21 cellular contexts compared by ENCODE assay signal in genomic region chr22:48277868-48278581, GRCh38.
DNase-seq lines count a peak whose midpoint lies in the region; ATAC-seq, FAIRE-seq and TF ChIP-seq lines count a peak whose summit lies in the region.
"Had no signal": no experiment of that assay in that cellular context is flagged by ENCODE, and none has a peak within 500 bp of the region (broad histone marks: within the 10 kb centered on the region; RNA-seq: fewer than 3 reads in every experiment).

No MANE protein-coding gene starts in this region.

- TF ChIP-seq CTCF in kidney (IDR thresholded peaks at IDR 0.05; ENCODE audit: borderline replicate concordance, extremely low read depth, insufficient read depth) (no peak), testis (IDR thresholded peaks at IDR 0.05) (no peak)

- no peaks in the 10 kb centered on the region for H3K27me3 ChIP-seq in testis

- no peak for TF ChIP-seq POLR2A in testis (IDR thresholded peaks at IDR 0.05)

- FAIRE-seq in kidney (lab: Jason Lieb, UNC), result no peak

- intact Hi-C loops in kidney (cut with DNase I), result no loop called here
- intact Hi-C loops in testis (cut with DNase I; ENCODE audit: low total_unique reads), result no loop called here

- no peak for ATAC-seq in HG03439 (IDR thresholded peaks at IDR 0.05; ENCODE audit: unreplicated experiment)
- ATAC-seq: PC-3 had no signal

- no peaks in the 10 kb centered on the region for H3K36me3 ChIP-seq in kidney (ENCODE audit: control insufficient read depth in 1 of 2, insufficient read depth in 2 of 2, low read length in 2 of 2)
- H3K36me3 ChIP-seq in testis (ENCODE audit: low read depth, missing control alignments), result no peaks in the 10 kb centered on the region
- H3K36me3 ChIP-seq: esophagus squamous epithelium, left ventricle myocardium inferior had no signal

- no peak overlapping the region for H3K4me3 ChIP-seq in kidney (ENCODE audit: low read length in 2 of 2)
- no peak overlapping the region for H3K4me3 ChIP-seq in testis
- H3K4me3 ChIP-seq: esophagus squamous epithelium, left ventricle myocardium inferior had no signal

- H3K27ac ChIP-seq in angular gyrus (ENCODE audit: low read depth, low read length) (peak overlapping the region; percentile 83), kidney (ENCODE audit: low read depth in 2 of 2, low read length in 2 of 2) (no peak overlapping the region), testis (no peak overlapping the region)
- H3K27ac ChIP-seq: esophagus squamous epithelium, left ventricle myocardium inferior had no signal

- H3K9me3 ChIP-seq in kidney (ENCODE audit: control insufficient read depth in 1 of 2, low read length in 2 of 2) (no peaks in the 10 kb centered on the region), testis (no peaks in the 10 kb centered on the region)
- H3K9me3 ChIP-seq: esophagus squamous epithelium had no signal

- H3K4me1 ChIP-seq in kidney (ENCODE audit: control insufficient read depth in 1 of 2, insufficient read depth in 1 of 2, low read depth in 1 of 2, low read length in 2 of 2) (no peaks in the 10 kb centered on the region), testis (no peaks in the 10 kb centered on the region)
- H3K4me1 ChIP-seq: esophagus squamous epithelium, left ventricle myocardium inferior had no signal

- 48 to 73% methylated on average over 18 to 19 of the region's 19 CpGs for WGBS in testis, 2 donors

- no peak overlapping the region for H3K9ac ChIP-seq in kidney (ENCODE audit: low read length in 2 of 2)

- DNase-seq in C1 segment of cervical spinal cord (lab: John Stamatoyannopoulos, UW) (peak in 10 of 14 donors; percentile 7 to 83 (median 72)), kidney (peak; percentile 66), pons (ENCODE audit: low spot score) (peak; percentile 38), NCI-H2196 treated with DMSO at 0.1 percent for 48 hours (lab: John Stamatoyannopoulos, UW; ENCODE audit: unreplicated experiment) (no peak), dedifferentiated amniotic fluid mesenchymal stem cell (ENCODE audit: extremely low spot score) (no peak), testis (no peak)
- DNase-seq: activated CD4-positive, alpha-beta T cell treated with anti-CD3 and anti-CD28 coated beads, Interleukin-2, amount 50 U/mL, for 1 hour; aorta; cerebellar nuclear complex; effector memory CD4-positive, alpha-beta T cell; esophagus squamous epithelium; HFFc6; left ventricle myocardium inferior; NCI-H146; NCI-H2171 treated with DMSO at 0.1 percent for 48 hours; NCI-H748 treated with DMSO at 0.1 percent for 48 hours; PC-3; SHP77 treated with DMSO at 0.1 percent for 48 hours; T-helper 1 cell had no signal

Comparison
In these comparisons a context has a peak if more than half of its experiments do, and no peak if none do; other contexts are left out.
1. DNase-seq: peak in C1 segment of cervical spinal cord (10 of 14), kidney (single experiment) and pons (single experiment); none in NCI-H2196 treated with DMSO at 0.1 percent for 48 hours (single experiment), dedifferentiated amniotic fluid mesenchymal stem cell (single experiment) and testis (single experiment).